1 cellular context compared by ENCODE assay signal in genomic region chr6:36600564-36601146, GRCh38.
TF ChIP-seq lines count a peak whose summit lies in the region.

No MANE protein-coding gene starts in this region.

TF ChIP-seq in IMR-90, 13 proteins besides CTCF, POLR2A, EP300 and RAD21 (continued from another document):
- TF ChIP-seq, protein P1, sequence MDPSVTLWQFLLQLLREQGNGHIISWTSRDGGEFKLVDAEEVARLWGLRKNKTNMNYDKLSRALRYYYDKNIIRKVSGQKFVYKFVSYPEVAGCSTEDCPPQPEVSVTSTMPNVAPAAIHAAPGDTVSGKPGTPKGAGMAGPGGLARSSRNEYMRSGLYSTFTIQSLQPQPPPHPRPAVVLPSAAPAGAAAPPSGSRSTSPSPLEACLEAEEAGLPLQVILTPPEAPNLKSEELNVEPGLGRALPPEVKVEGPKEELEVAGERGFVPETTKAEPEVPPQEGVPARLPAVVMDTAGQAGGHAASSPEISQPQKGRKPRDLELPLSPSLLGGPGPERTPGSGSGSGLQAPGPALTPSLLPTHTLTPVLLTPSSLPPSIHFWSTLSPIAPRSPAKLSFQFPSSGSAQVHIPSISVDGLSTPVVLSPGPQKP (IDR thresholded peaks at IDR 0.05; ENCODE audit: borderline replicate concordance, low read depth, low read length): no peak
- TF ChIP-seq BHLHE40 (IDR thresholded peaks at IDR 0.05; ENCODE audit: low read depth, low read length) (no peak), MAZ (IDR thresholded peaks at IDR 0.05; ENCODE audit: borderline replicate concordance, low read depth, low read length) (no peak), NFE2L2 (IDR thresholded peaks at IDR 0.05; ENCODE audit: low read depth, low read length) (no peak), RFX5 (IDR thresholded peaks at IDR 0.05; ENCODE audit: low read depth, low read length) (no peak), SMC3 (IDR thresholded peaks at IDR 0.05; ENCODE audit: low read depth, low read length) (no peak), CHD1 (IDR thresholded peaks at IDR 0.05; ENCODE audit: low read depth, low read length) (no peak)
- TF ChIP-seq, protein P2, sequence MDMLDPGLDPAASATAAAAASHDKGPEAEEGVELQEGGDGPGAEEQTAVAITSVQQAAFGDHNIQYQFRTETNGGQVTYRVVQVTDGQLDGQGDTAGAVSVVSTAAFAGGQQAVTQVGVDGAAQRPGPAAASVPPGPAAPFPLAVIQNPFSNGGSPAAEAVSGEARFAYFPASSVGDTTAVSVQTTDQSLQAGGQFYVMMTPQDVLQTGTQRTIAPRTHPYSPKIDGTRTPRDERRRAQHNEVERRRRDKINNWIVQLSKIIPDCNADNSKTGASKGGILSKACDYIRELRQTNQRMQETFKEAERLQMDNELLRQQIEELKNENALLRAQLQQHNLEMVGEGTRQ (IDR thresholded peaks at IDR 0.05; ENCODE audit: low read depth, low read length): no peak
